Comparison of ENCODE assay signal across 9 cellular contexts in the genomic region with DNA sequence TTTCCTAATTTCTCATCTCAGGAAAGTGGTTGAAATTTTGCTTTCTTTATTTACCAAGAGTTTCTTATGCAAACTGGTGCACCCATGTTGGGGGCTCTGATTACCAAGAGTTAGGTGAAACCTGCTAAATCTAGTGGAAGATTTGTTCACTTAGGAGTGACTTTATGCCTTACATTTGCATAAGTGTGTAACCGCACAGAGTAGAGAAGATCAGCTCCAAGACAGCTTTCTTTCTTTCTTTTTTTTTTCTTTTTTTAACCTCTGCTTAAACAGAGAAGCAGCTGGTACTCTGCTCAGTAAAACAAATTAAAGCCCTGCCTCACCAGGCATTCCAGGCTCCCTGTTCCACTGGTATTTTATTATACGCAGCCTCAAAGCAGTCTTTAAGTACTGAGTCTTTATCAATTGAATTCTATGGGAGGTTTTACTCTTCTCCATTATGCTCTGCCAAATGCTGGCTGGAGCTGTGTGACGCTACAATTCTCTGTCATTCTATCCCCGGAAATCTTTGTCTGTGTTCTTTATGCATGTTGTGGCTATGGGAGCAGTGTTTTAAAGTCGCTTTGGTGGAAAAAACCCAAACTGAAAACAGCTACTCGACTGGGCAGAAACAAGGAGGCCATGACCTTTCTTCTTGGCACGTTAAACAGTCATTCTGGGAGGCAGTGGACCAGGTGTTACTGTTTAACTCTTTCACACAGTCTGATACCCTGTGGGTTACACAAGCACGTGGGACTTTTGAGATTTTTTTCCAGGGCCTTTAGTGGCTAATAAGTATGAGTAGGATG. TPM values are rescaled to one million over a fixed set of nuclear protein-coding genes. Genes with fewer than 3 reads are reported as not detected.
DNase-seq lines count a peak whose midpoint lies in the region; ATAC-seq and TF ChIP-seq lines count a peak whose summit lies in the region.
"Had no signal": no experiment of that assay in that cellular context is flagged by ENCODE, and none has a peak within 500 bp of the region (broad histone marks: within the 10 kb centered on the region; RNA-seq: fewer than 3 reads in every experiment).

No MANE protein-coding gene starts in this region.

- TF ChIP-seq CTCF in adrenal gland (IDR thresholded peaks at IDR 0.05) (no peak), colonic mucosa (IDR thresholded peaks at IDR 0.05) (no peak)

- 16 to 29% (median 23%) methylated on average over 8 of the region's 8 CpGs for WGBS in adrenal gland, 4 donors

- H3K9me3 ChIP-seq in adrenal gland (replicated peaks in 1 of 3) (no peaks in the 10 kb centered on the region), colonic mucosa (no peaks in the 10 kb centered on the region)

- intact Hi-C loops in adrenal gland (cut with DNase I) = no loop called here
- intact Hi-C loops in sciatic nerve (cut with DNase I) = no loop called here
- intact Hi-C loops in colonic mucosa (cut with DNase I) = no loop called here

- H3K36me3 ChIP-seq in adrenal gland (replicated peaks in 1 of 2) (no peaks in the 10 kb centered on the region), colonic mucosa (no peaks in the 10 kb centered on the region)

- H3K4me1 ChIP-seq in adrenal gland (replicated peaks in 1 of 2) (peaks cover 0 to 10% of the 10 kb centered on the region in 2 donors), colonic mucosa (no peaks in the 10 kb centered on the region)

- H3K27me3 ChIP-seq in adrenal gland = no peaks in the 10 kb centered on the region
- H3K27me3 ChIP-seq in colonic mucosa = no peaks in the 10 kb centered on the region

- TF ChIP-seq POLR2A in adrenal gland (IDR thresholded peaks at IDR 0.05) = peak in 1 of 2 donors; percentile 9

- H3K27ac ChIP-seq in adrenal gland (peak overlapping the region in 4 of 5 donors; percentile 44 to 64 (median 58)), colonic mucosa (no peak overlapping the region)
- H3K27ac ChIP-seq: 22Rv1 had no signal

- ATAC-seq in HG02938 (IDR thresholded peaks at IDR 0.05; ENCODE audit: unreplicated experiment) (peak; percentile 99), sciatic nerve (peak; percentile 28)

- H3K4me3 ChIP-seq in adrenal gland (no peak overlapping the region), colonic mucosa (no peak overlapping the region)

- H3K9ac ChIP-seq in colonic mucosa (ENCODE audit: low read depth in 2 of 2, low read length in 2 of 2) = no peak overlapping the region

- DNase-seq in DMS 273 (lab: John Stamatoyannopoulos, UW; ENCODE audit: unreplicated experiment) = peak; percentile 12
- no peak for DNase-seq in DMS 273 treated with DMSO at 0.1 percent for 48 hours (lab: John Stamatoyannopoulos, UW)
- peak in 5 of 7 donors; percentile 14 to 60 (median 26) for DNase-seq in adrenal gland
- no peak for DNase-seq in sciatic nerve (ENCODE audit: low spot score)
- DNase-seq in DMS114 treated with DMSO at 0.1 percent for 48 hours (lab: John Stamatoyannopoulos, UW; ENCODE audit: unreplicated experiment) = no peak
- DNase-seq in AML-193 (lab: John Stamatoyannopoulos, UW) = no peak
- no peak for DNase-seq in colonic mucosa

RNA-seq across cellular contexts. Expression of gene GBE1, which starts 55.2 kb away (rescaled TPM):
- total RNA-seq in adrenal gland (100 to 1,000 TPM in 1 of 8 donors, 10 to 100 TPM in 7; 53.3 to 104 (median 82.4) TPM), sciatic nerve (40.1 TPM), colonic mucosa (10 to 100 TPM; 15.0 to 26.7 TPM)
- polyA plus RNA-seq in adrenal gland = 10 to 100 TPM; 16.0 to 97.0 (median 30.9) TPM

Comparison
In these comparisons a context has a peak if more than half of its experiments do, and no peak if none do; other contexts are left out.
1. DNase-seq: peak in DMS 273 (single experiment) and adrenal gland (5 of 7); none in DMS 273 treated with DMSO at 0.1 percent for 48 hours (single experiment), sciatic nerve (single experiment), DMS114 treated with DMSO at 0.1 percent for 48 hours (single experiment), AML-193 (0 of 2) and colonic mucosa (single experiment).